Comparison of ENCODE assay signal across 8 cellular contexts in the genomic region with DNA sequence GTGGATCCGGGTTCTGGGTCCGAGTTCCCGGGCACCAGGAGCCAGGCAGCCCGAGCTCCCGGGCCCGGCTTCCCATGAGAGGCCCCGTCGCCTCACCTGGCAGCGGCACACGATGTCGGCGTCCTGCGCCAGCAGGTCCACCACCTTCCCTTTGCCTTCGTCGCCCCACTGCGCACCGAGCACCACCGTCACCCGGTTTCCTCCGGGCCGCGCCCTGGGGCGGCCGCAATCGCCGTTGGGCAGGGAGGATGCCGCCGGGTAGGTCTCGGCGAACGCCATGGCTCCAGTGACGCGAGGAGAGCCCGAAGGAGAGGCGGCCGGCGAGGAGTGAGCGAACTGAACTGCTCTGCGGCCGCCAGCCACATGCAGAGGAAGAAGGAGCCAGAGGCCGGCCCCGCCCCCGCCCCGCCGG. TPM values are rescaled to one million over a fixed set of nuclear protein-coding genes. Genes with fewer than 3 reads are reported as not detected.
DNase-seq lines count a peak whose midpoint lies in the region; ATAC-seq lines count a peak whose summit lies in the region.

A gene (minus strand): TSS at position 371 of the 412 bp plus-strand sequence. CDS start 92 bp downstream, at position 279.

- peaks cover 52% of the 10 kb centered on the region for H3K4me1 ChIP-seq in iPS-20b (ENCODE audit: insufficient read depth, low read length)

- H3K4me3 ChIP-seq in iPS-20b (ENCODE audit: low read length): peak within 1 kb of the TSS; percentile 73

- H3K9me3 Mint-ChIP-seq in stimulated activated naive CD8-positive, alpha-beta T cell treated with anti-CD3 and anti-CD28 coated beads, Interleukin-15, Interleukin-2, amounts not matched to agents 100 ng/mL and 50 ng/mL, for 24 hours: no peaks in the 10 kb centered on the region
- H3K9me3 Mint-ChIP-seq in activated naive CD4-positive, alpha-beta T cell treated with anti-CD3 and anti-CD28 coated beads, Interleukin-2, amount 50 U/mL, for 72 hours: peaks cover 0 to 4% of the 10 kb centered on the region in 2 donors
- H3K9me3 Mint-ChIP-seq in stimulated activated naive B cell treated with anti-CD40 and anti-IgM and Interleukin-4, amounts not matched to agents 10 μg/mL and 1 μg/mL and 100 μg/mL, for 72 hours: peaks cover 3 to 4% of the 10 kb centered on the region in 2 donors

- peak within 1 kb of the TSS; percentile 86 for H3K27ac ChIP-seq in iPS-20b (ENCODE audit: low read length)

- H3K4me3 Mint-ChIP-seq in stimulated activated naive CD8-positive, alpha-beta T cell treated with anti-CD3 and anti-CD28 coated beads, Interleukin-15, Interleukin-2, amounts not matched to agents 100 ng/mL and 50 ng/mL, for 24 hours: peak within 1 kb of the TSS; percentile 99
- peak within 1 kb of the TSS; percentile 93 to 99 for H3K4me3 Mint-ChIP-seq in stimulated activated naive B cell treated with anti-CD40 and anti-IgM and Interleukin-4, amounts not matched to agents 10 μg/mL and 1 μg/mL and 100 μg/mL, for 72 hours

- no peaks in the 10 kb centered on the region for H3K27me3 Mint-ChIP-seq in stimulated activated naive CD8-positive, alpha-beta T cell treated with anti-CD3 and anti-CD28 coated beads, Interleukin-15, Interleukin-2, amounts not matched to agents 100 ng/mL and 50 ng/mL, for 24 hours
- no peaks in the 10 kb centered on the region for H3K27me3 Mint-ChIP-seq in stimulated activated naive B cell treated with anti-CD40 and anti-IgM and Interleukin-4, amounts not matched to agents 10 μg/mL and 1 μg/mL and 100 μg/mL, for 72 hours

- DNase-seq in stimulated activated naive CD8-positive, alpha-beta T cell treated with anti-CD3 and anti-CD28 coated beads, Interleukin-15, Interleukin-2, amounts not matched to agents 100 U/mL and 50 U/mL, for 24 hours: no peak
- no peak for DNase-seq in activated naive CD4-positive, alpha-beta T cell treated with anti-CD3 and anti-CD28 coated beads, Interleukin-2, amount 50 U/mL, for 72 hours (ENCODE audit: low spot score in 2 of 2)
- DNase-seq in stimulated activated naive B cell treated with anti-CD40 and anti-IgM and Interleukin-4, amounts not matched to agents 10 μg/mL and 1 μg/mL and 100 μg/mL, for 72 hours: no peak
- no peak for DNase-seq in stimulated activated CD4-positive, alpha-beta T cell treated with anti-CD3 and anti-CD28 coated beads, Interleukin-4, amount 100 ng/mL, for 24 hours
- no peak for DNase-seq in NK-92 treated with Interleukin-12 subunit alpha and Interleukin-12 subunit beta, amount 100 ng/mL, for 24 hours (lab: John Stamatoyannopoulos, UW)

- no peak for ATAC-seq in stimulated activated naive CD8-positive, alpha-beta T cell treated with anti-CD3 and anti-CD28 coated beads, Interleukin-15, Interleukin-2, amounts not matched to agents 100 U/mL and 50 U/mL, for 24 hours
- no peak for ATAC-seq in activated naive CD4-positive, alpha-beta T cell treated with anti-CD3 and anti-CD28 coated beads, Interleukin-2, amount 50 U/mL, for 72 hours
- no peak for ATAC-seq in stimulated activated naive B cell treated with anti-CD40 and anti-IgM and Interleukin-4, amounts not matched to agents 10 μg/mL and 1 μg/mL and 100 μg/mL, for 72 hours (replicated peaks)
- no peak for ATAC-seq in HG02678 (IDR thresholded peaks at IDR 0.05; ENCODE audit: unreplicated experiment)

- peak within 1 kb of the TSS; percentile 99 for H3K27ac Mint-ChIP-seq in stimulated activated naive CD8-positive, alpha-beta T cell treated with anti-CD3 and anti-CD28 coated beads, Interleukin-15, Interleukin-2, amounts not matched to agents 100 ng/mL and 50 ng/mL, for 24 hours
- peak within 1 kb of the TSS; percentile 91 to 99 for H3K27ac Mint-ChIP-seq in activated naive CD4-positive, alpha-beta T cell treated with anti-CD3 and anti-CD28 coated beads, Interleukin-2, amount 50 U/mL, for 72 hours
- peak within 1 kb of the TSS; percentile 99 for H3K27ac Mint-ChIP-seq in stimulated activated naive B cell treated with anti-CD40 and anti-IgM and Interleukin-4, amounts not matched to agents 10 μg/mL and 1 μg/mL and 100 μg/mL, for 72 hours

- H3K4me1 Mint-ChIP-seq in stimulated activated naive CD8-positive, alpha-beta T cell treated with anti-CD3 and anti-CD28 coated beads, Interleukin-15, Interleukin-2, amounts not matched to agents 100 ng/mL and 50 ng/mL, for 24 hours (ENCODE audit: low read depth): peaks cover 58% of the 10 kb centered on the region
- H3K4me1 Mint-ChIP-seq in stimulated activated naive B cell treated with anti-CD40 and anti-IgM and Interleukin-4, amounts not matched to agents 10 μg/mL and 1 μg/mL and 100 μg/mL, for 72 hours: peaks cover 17 to 32% of the 10 kb centered on the region in 2 donors

- 0 out of 2 replicates have a peak, but pooled peaks cover 7% of the 10 kb centered on the region for H3K36me3 ChIP-seq in iPS-20b (ENCODE audit: insufficient read depth, low read depth, low read length)

- H3K27me3 ChIP-seq in iPS-20b (ENCODE audit: insufficient read depth, low read length): no peaks in the 10 kb centered on the region

- no peaks in the 10 kb centered on the region for H3K9me3 ChIP-seq in iPS-20b (ENCODE audit: insufficient read depth, low read depth, low read length)

- peak within 1 kb of the TSS; percentile 86 for H3K9ac ChIP-seq in iPS-20b (ENCODE audit: low read depth, low read length)

- peaks cover 44% of the 10 kb centered on the region for H3K36me3 Mint-ChIP-seq in stimulated activated naive CD8-positive, alpha-beta T cell treated with anti-CD3 and anti-CD28 coated beads, Interleukin-15, Interleukin-2, amounts not matched to agents 100 ng/mL and 50 ng/mL, for 24 hours (ENCODE audit: low read depth)
- H3K36me3 Mint-ChIP-seq in activated naive CD4-positive, alpha-beta T cell treated with anti-CD3 and anti-CD28 coated beads, Interleukin-2, amount 50 U/mL, for 72 hours: peaks cover 24 to 49% of the 10 kb centered on the region in 2 donors
- peaks cover 16% of the 10 kb centered on the region in 2 donors for H3K36me3 Mint-ChIP-seq in stimulated activated naive B cell treated with anti-CD40 and anti-IgM and Interleukin-4, amounts not matched to agents 10 μg/mL and 1 μg/mL and 100 μg/mL, for 72 hours

RNA-seq across cellular contexts. Expression of the gene that starts here (rescaled TPM):
- 10 to 100 TPM; 56.2 to 63.2 TPM for total RNA-seq in activated naive CD4-positive, alpha-beta T cell treated with anti-CD3 and anti-CD28 coated beads, Interleukin-2, amount 50 U/mL, for 72 hours
